In genomic region chr7:140899883-140900282, GRCh38 we compare ENCODE assay signal across 10 cellular contexts. TPM values are rescaled to one million over a fixed set of nuclear protein-coding genes. Genes with fewer than 3 reads are reported as not detected.
DNase-seq lines count a peak whose midpoint lies in the region; ATAC-seq lines count a peak whose summit lies in the region.
"Had no signal": no experiment of that assay in that cellular context is flagged by ENCODE, and none has a peak within 500 bp of the region (broad histone marks: within the 10 kb centered on the region; RNA-seq: fewer than 3 reads in every experiment).

No MANE protein-coding gene starts in this region.

- H3K9me3 Mint-ChIP-seq in activated CD4-positive, alpha-beta T cell treated with anti-CD3 and anti-CD28 coated beads, Interleukin-2, amount 10 ng/mL, durations not matched to agents 24 days and 14 days = peaks cover 11% of the 10 kb centered on the region
- H3K9me3 Mint-ChIP-seq in activated CD4-positive, alpha-beta memory T cell treated with anti-CD3 and anti-CD28 coated beads, Interleukin-2, amount 10 ng/mL, durations not matched to agents 7 days and 5 days = no peaks in the 10 kb centered on the region

- H3K4me1 Mint-ChIP-seq in activated CD4-positive, alpha-beta T cell treated with anti-CD3 and anti-CD28 coated beads, Interleukin-2, amount 10 ng/mL, durations not matched to agents 24 days and 14 days = peaks cover 30% of the 10 kb centered on the region
- peaks cover 24% of the 10 kb centered on the region for H3K4me1 Mint-ChIP-seq in activated CD4-positive, alpha-beta memory T cell treated with anti-CD3 and anti-CD28 coated beads, Interleukin-2, amount 10 ng/mL, durations not matched to agents 7 days and 5 days

- H3K27ac Mint-ChIP-seq in activated CD4-positive, alpha-beta T cell treated with anti-CD3 and anti-CD28 coated beads, Interleukin-2, amount 10 ng/mL, durations not matched to agents 24 days and 14 days = no peak overlapping the region
- H3K27ac Mint-ChIP-seq in activated CD4-positive, alpha-beta memory T cell treated with anti-CD3 and anti-CD28 coated beads, Interleukin-2, amount 10 ng/mL, durations not matched to agents 7 days and 5 days = no peak overlapping the region

- no peaks in the 10 kb centered on the region for H3K27me3 Mint-ChIP-seq in activated CD4-positive, alpha-beta T cell treated with anti-CD3 and anti-CD28 coated beads, Interleukin-2, amount 10 ng/mL, durations not matched to agents 24 days and 14 days
- no peaks in the 10 kb centered on the region for H3K27me3 Mint-ChIP-seq in activated CD4-positive, alpha-beta memory T cell treated with anti-CD3 and anti-CD28 coated beads, Interleukin-2, amount 10 ng/mL, durations not matched to agents 7 days and 5 days

- H3K4me3 Mint-ChIP-seq in activated CD4-positive, alpha-beta T cell treated with anti-CD3 and anti-CD28 coated beads, Interleukin-2, amount 10 ng/mL, durations not matched to agents 24 days and 14 days = no peak overlapping the region
- no peak overlapping the region for H3K4me3 Mint-ChIP-seq in activated CD4-positive, alpha-beta memory T cell treated with anti-CD3 and anti-CD28 coated beads, Interleukin-2, amount 10 ng/mL, durations not matched to agents 7 days and 5 days

- CTCF ChIA-PET in activated CD4-positive, alpha-beta memory T cell treated with anti-CD3 and anti-CD28 coated beads, Interleukin-2, amount 10 ng/mL, durations not matched to agents 7 days and 5 days (lab: Charles Lee) = no interaction called here

- ATAC-seq in GM21447 (IDR thresholded peaks at IDR 0.05; ENCODE audit: unreplicated experiment) = no peak

- H3K36me3 Mint-ChIP-seq in activated CD4-positive, alpha-beta T cell treated with anti-CD3 and anti-CD28 coated beads, Interleukin-2, amount 10 ng/mL, durations not matched to agents 24 days and 14 days (ENCODE audit: low read depth) = peaks cover 12% of the 10 kb centered on the region
- peaks cover 12% of the 10 kb centered on the region for H3K36me3 Mint-ChIP-seq in activated CD4-positive, alpha-beta memory T cell treated with anti-CD3 and anti-CD28 coated beads, Interleukin-2, amount 10 ng/mL, durations not matched to agents 7 days and 5 days (ENCODE audit: low read depth)

- POLR2A ChIA-PET in activated CD4-positive, alpha-beta memory T cell treated with anti-CD3 and anti-CD28 coated beads, Interleukin-2, amount 10 ng/mL, durations not matched to agents 7 days and 5 days (lab: Charles Lee) = no interaction called here

- intact Hi-C loops in activated CD4-positive, alpha-beta T cell treated with anti-CD3 and anti-CD28 coated beads, Interleukin-2, amount 10 ng/mL, durations not matched to agents 24 days and 14 days (cut with micrococcal nuclease) = no loop called here

- DNase-seq in activated CD4-positive, alpha-beta T cell treated with anti-CD3 and anti-CD28 coated beads, Interleukin-2, amount 10 ng/mL, durations not matched to agents 24 days and 14 days = peak; percentile 48
- DNase-seq in activated CD4-positive, alpha-beta T cell treated with anti-CD3 and anti-CD28 coated beads, Interleukin-2, amount 50 U/mL, for 1 hour = no peak
- DNase-seq in NCI-H446 treated with DMSO at 0.1 percent for 48 hours (lab: John Stamatoyannopoulos, UW) (peak; percentile 51), foreskin melanocyte (peak; percentile 79), renal cortical epithelial cell (ENCODE audit: low read depth) (peak; percentile 60)
- no peak for DNase-seq in stimulated activated CD4-positive, alpha-beta T cell treated with anti-CD3 and anti-CD28 coated beads, Interleukin-4, amount 100 ng/mL, for 1 hour
- no peak for DNase-seq in activated CD4-positive, alpha-beta memory T cell treated with anti-CD3 and anti-CD28 coated beads, Interleukin-2, amount 10 ng/mL, durations not matched to agents 7 days and 5 days
- DNase-seq: NCI-H345, SW 1271 had no signal

RNA-seq across cellular contexts. Expression of gene BRAF, which starts 24.8 kb away (rescaled TPM):
- 22.4 and 23.5 TPM in 2 replicates for total RNA-seq in activated CD4-positive, alpha-beta T cell treated with anti-CD3 and anti-CD28 coated beads, Interleukin-2, amount 10 ng/mL, durations not matched to agents 24 days and 14 days
- total RNA-seq in renal cortical epithelial cell = 13.2 and 35.9 TPM in 2 replicates
- total RNA-seq in activated CD4-positive, alpha-beta memory T cell treated with anti-CD3 and anti-CD28 coated beads, Interleukin-2, amount 10 ng/mL, durations not matched to agents 7 days and 5 days = 10 to 100 TPM; 30.3 to 30.9 TPM

Comparison
In these comparisons a context has a peak if more than half of its experiments do, and no peak if none do; other contexts are left out.
1. DNase-seq: peak in activated CD4-positive, alpha-beta T cell treated with anti-CD3 and anti-CD28 coated beads, Interleukin-2, amount 10 ng/mL, durations not matched to agents 24 days and 14 days (single experiment), NCI-H446 treated with DMSO at 0.1 percent for 48 hours (single experiment), foreskin melanocyte (single experiment) and renal cortical epithelial cell (single experiment); none in activated CD4-positive, alpha-beta T cell treated with anti-CD3 and anti-CD28 coated beads, Interleukin-2, amount 50 U/mL, for 1 hour (single experiment), stimulated activated CD4-positive, alpha-beta T cell treated with anti-CD3 and anti-CD28 coated beads, Interleukin-4, amount 100 ng/mL, for 1 hour (single experiment) and activated CD4-positive, alpha-beta memory T cell treated with anti-CD3 and anti-CD28 coated beads, Interleukin-2, amount 10 ng/mL, durations not matched to agents 7 days and 5 days (single experiment).